17 cellular contexts compared by ENCODE assay signal in the genomic region with DNA sequence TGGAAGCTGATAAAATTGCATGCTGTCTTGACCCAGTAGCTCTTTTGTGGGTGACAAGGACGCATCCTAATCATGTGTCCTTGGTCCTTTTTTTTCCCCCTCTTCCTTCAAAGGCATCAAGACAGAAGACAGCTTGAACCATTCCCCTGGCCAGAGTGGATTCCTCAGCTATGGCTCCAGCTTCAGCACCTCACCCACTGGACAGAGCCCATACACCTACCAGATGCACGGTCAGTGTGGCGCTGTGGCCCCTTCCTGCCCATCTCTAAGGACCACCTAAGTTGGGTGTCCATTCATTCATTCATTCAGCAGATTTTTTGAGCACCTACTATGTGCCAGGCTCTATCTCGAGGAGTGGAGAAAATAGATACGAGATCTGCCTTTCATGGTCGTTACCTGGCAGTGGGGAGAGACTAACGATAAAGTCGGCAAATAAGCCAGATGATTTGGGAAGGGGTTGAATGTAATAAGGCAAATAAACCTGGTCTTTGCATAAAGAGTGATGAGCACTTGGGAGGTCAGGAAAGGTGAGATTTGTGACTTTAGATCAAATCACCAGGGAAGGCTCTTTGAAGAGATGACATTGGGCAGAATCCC.
DNase-seq lines count a peak whose midpoint lies in the region; ATAC-seq and TF ChIP-seq lines count a peak whose summit lies in the region.
"Had no signal": no experiment of that assay in that cellular context is flagged by ENCODE, and none has a peak within 500 bp of the region (broad histone marks: within the 10 kb centered on the region; RNA-seq: fewer than 3 reads in every experiment).

No MANE protein-coding gene starts in this region.

- intact Hi-C loops in upper lobe of right lung (cut with DNase I), result no loop called here
- intact Hi-C loops in psoas muscle (cut with DNase I), result no loop called here

- DNase-seq in iPS-NIHi11 (ENCODE audit: low spot score) (peak; percentile 63), upper lobe of right lung (peak; percentile 30), psoas muscle (no peak)
- DNase-seq in activated naive CD4-positive, alpha-beta T cell treated with anti-CD3 and anti-CD28 coated beads, Interleukin-2, amount 10 ng/mL, durations not matched to agents 7 days and 5 days, result no peak
- DNase-seq: CD8-positive, alpha-beta memory T cell; H9; NCI-H1048; NCI-H2107; NCI-H446; NCI-H748 treated with DMSO at 0.1 percent for 48 hours; Peyer's patch; Right ventricle myocardium superior had no signal

- H3K27ac ChIP-seq in HEK293 (ENCODE audit: extremely low read depth, low read depth, low read length) (no peak overlapping the region), upper lobe of right lung (no peak overlapping the region), psoas muscle (no peak overlapping the region)
- H3K27ac ChIP-seq: BLaER1, Peyer's patch had no signal

- TF ChIP-seq CTCF in HEK293 (tag by site-specific recombination; IDR thresholded peaks at IDR 0.05) (no peak), upper lobe of right lung (IDR thresholded peaks at IDR 0.05) (no peak), psoas muscle (IDR thresholded peaks at IDR 0.05) (no peak)

- no peak overlapping the region for H3K4me3 ChIP-seq in HEK293 (ENCODE audit: low read depth, low read length)
- no peak overlapping the region for H3K4me3 ChIP-seq in upper lobe of right lung
- no peak overlapping the region for H3K4me3 ChIP-seq in psoas muscle
- H3K4me3 ChIP-seq: BLaER1, Peyer's patch had no signal

- no peak overlapping the region for H3K4me3 Mint-ChIP-seq in activated naive CD4-positive, alpha-beta T cell treated with anti-CD3 and anti-CD28 coated beads, Interleukin-2, amount 10 ng/mL, durations not matched to agents 7 days and 5 days
- H3K4me3 Mint-ChIP-seq: CD8-positive, alpha-beta memory T cell; H9; IgD-negative memory B cell had no signal

- POLR2A ChIA-PET in HEK293 (lab: Yijun Ruan, JAX), result no interaction called here

- no peak for ATAC-seq in upper lobe of right lung
- no peak for ATAC-seq in psoas muscle
- ATAC-seq in HG03175 (IDR thresholded peaks at IDR 0.05; ENCODE audit: unreplicated experiment), result no peak

- CTCF ChIA-PET in HEK293 (lab: Yijun Ruan, JAX), result interaction anchor here (0.7 to 0.9 kb wide), 2 partner anchors 202 to 253 kb away, joined by 3 to 4 read pairs; no protein-coding TSS in a partner anchor
- CTCF ChIA-PET in activated naive CD4-positive, alpha-beta T cell treated with anti-CD3 and anti-CD28 coated beads, Interleukin-2, amount 10 ng/mL, durations not matched to agents 7 days and 5 days (lab: Charles Lee), result interaction anchor here (1.4 kb wide), 1 partner anchor 263 kb away, joined by 3 read pairs; no protein-coding TSS in a partner anchor

- H3K36me3 Mint-ChIP-seq in activated naive CD4-positive, alpha-beta T cell treated with anti-CD3 and anti-CD28 coated beads, Interleukin-2, amount 10 ng/mL, durations not matched to agents 7 days and 5 days, result no peaks in the 10 kb centered on the region
- H3K36me3 Mint-ChIP-seq: CD8-positive, alpha-beta memory T cell had no signal

- H3K9me3 ChIP-seq in HEK293 (ENCODE audit: control insufficient read depth, insufficient read depth, low read depth, low read length) (no peaks in the 10 kb centered on the region), upper lobe of right lung (no peaks in the 10 kb centered on the region), psoas muscle (no peaks in the 10 kb centered on the region)
- H3K9me3 ChIP-seq: BLaER1, Peyer's patch had no signal

- H3K9me3 Mint-ChIP-seq in activated naive CD4-positive, alpha-beta T cell treated with anti-CD3 and anti-CD28 coated beads, Interleukin-2, amount 10 ng/mL, durations not matched to agents 7 days and 5 days, result no peaks in the 10 kb centered on the region
- H3K9me3 Mint-ChIP-seq: H9 had no signal

- H3K4me1 ChIP-seq in HEK293 (ENCODE audit: control insufficient read depth, insufficient read depth, low read length), result no peaks in the 10 kb centered on the region
- peaks cover 7% of the 10 kb centered on the region for H3K4me1 ChIP-seq in upper lobe of right lung
- no peaks in the 10 kb centered on the region for H3K4me1 ChIP-seq in psoas muscle
- H3K4me1 ChIP-seq: BLaER1, Peyer's patch had no signal

- no peak overlapping the region for H3K27ac Mint-ChIP-seq in activated naive CD4-positive, alpha-beta T cell treated with anti-CD3 and anti-CD28 coated beads, Interleukin-2, amount 10 ng/mL, durations not matched to agents 7 days and 5 days
- H3K27ac Mint-ChIP-seq: CD8-positive, alpha-beta memory T cell; H9; IgD-negative memory B cell had no signal

- H3K36me3 ChIP-seq in HEK293 (ENCODE audit: control insufficient read depth in 2 of 2, insufficient read depth in 1 of 2, low read length in 2 of 2) (peaks cover 0 to 14% of the 10 kb centered on the region in 2 experiments; a peak in 1 of 3 replicates), upper lobe of right lung (no peaks in the 10 kb centered on the region), psoas muscle (ENCODE audit: insufficient read depth in 1 of 2, low read depth in 1 of 2) (no peaks in the 10 kb centered on the region)
- H3K36me3 ChIP-seq: BLaER1, Peyer's patch had no signal

- 73 to 78% (median 74%) methylated on average over 8 of the region's 8 CpGs for WGBS in psoas muscle, 3 donors

- peaks cover 38% of the 10 kb centered on the region for H3K27me3 Mint-ChIP-seq in activated naive CD4-positive, alpha-beta T cell treated with anti-CD3 and anti-CD28 coated beads, Interleukin-2, amount 10 ng/mL, durations not matched to agents 7 days and 5 days

- peaks cover 2% of the 10 kb centered on the region for H3K27me3 ChIP-seq in upper lobe of right lung
- H3K27me3 ChIP-seq in psoas muscle (ENCODE audit: insufficient read depth in 3 of 3, low read length in 2 of 3), result peaks cover 0 to 1% (median 0%) of the 10 kb centered on the region in 3 donors
- H3K27me3 ChIP-seq: BLaER1, Peyer's patch had no signal

- peaks cover 17% of the 10 kb centered on the region for H3K4me1 Mint-ChIP-seq in activated naive CD4-positive, alpha-beta T cell treated with anti-CD3 and anti-CD28 coated beads, Interleukin-2, amount 10 ng/mL, durations not matched to agents 7 days and 5 days
- H3K4me1 Mint-ChIP-seq: CD8-positive, alpha-beta memory T cell; IgD-negative memory B cell had no signal

TF ChIP-seq in HEK293, 187 proteins besides CTCF, POLR2A, EP300 and RAD21 (continues in another document):
- TF ChIP-seq, protein P1, sequence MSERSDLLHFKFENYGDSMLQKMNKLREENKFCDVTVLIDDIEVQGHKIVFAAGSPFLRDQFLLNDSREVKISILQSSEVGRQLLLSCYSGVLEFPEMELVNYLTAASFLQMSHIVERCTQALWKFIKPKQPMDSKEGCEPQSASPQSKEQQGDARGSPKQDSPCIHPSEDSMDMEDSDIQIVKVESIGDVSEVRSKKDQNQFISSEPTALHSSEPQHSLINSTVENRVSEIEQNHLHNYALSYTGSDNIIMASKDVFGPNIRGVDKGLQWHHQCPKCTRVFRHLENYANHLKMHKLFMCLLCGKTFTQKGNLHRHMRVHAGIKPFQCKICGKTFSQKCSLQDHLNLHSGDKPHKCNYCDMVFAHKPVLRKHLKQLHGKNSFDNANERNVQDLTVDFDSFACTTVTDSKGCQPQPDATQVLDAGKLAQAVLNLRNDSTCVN (tag by site-specific recombination; optimal IDR thresholded peaks at IDR 0.05), result no peak
- TF ChIP-seq ZNF585B (tag by site-specific recombination; IDR thresholded peaks at IDR 0.05) (no peak), ZNF16 (tag by site-specific recombination; IDR thresholded peaks at IDR 0.05; ENCODE audit: low read depth) (no peak), ZBTB48 (tag by site-specific recombination; IDR thresholded peaks at IDR 0.05) (no peak), ZNF48 (tag by site-specific recombination; IDR thresholded peaks at IDR 0.05) (no peak)

TF ChIP-seq in PFSK-1, 5 proteins besides CTCF, POLR2A, EP300 and RAD21:
- TF ChIP-seq POLR2AphosphoS5 (IDR thresholded peaks at IDR 0.05; ENCODE audit: low read depth, low read length), result no peak
- no peak for TF ChIP-seq FOXP2 (optimal IDR thresholded peaks at IDR 0.05; ENCODE audit: borderline replicate concordance, extremely low read depth, extremely low read length, insufficient read depth)
- TF ChIP-seq TAF1 (IDR thresholded peaks at IDR 0.05; ENCODE audit: borderline replicate concordance, insufficient read depth, low read length), result no peak
- TF ChIP-seq, protein P2, sequence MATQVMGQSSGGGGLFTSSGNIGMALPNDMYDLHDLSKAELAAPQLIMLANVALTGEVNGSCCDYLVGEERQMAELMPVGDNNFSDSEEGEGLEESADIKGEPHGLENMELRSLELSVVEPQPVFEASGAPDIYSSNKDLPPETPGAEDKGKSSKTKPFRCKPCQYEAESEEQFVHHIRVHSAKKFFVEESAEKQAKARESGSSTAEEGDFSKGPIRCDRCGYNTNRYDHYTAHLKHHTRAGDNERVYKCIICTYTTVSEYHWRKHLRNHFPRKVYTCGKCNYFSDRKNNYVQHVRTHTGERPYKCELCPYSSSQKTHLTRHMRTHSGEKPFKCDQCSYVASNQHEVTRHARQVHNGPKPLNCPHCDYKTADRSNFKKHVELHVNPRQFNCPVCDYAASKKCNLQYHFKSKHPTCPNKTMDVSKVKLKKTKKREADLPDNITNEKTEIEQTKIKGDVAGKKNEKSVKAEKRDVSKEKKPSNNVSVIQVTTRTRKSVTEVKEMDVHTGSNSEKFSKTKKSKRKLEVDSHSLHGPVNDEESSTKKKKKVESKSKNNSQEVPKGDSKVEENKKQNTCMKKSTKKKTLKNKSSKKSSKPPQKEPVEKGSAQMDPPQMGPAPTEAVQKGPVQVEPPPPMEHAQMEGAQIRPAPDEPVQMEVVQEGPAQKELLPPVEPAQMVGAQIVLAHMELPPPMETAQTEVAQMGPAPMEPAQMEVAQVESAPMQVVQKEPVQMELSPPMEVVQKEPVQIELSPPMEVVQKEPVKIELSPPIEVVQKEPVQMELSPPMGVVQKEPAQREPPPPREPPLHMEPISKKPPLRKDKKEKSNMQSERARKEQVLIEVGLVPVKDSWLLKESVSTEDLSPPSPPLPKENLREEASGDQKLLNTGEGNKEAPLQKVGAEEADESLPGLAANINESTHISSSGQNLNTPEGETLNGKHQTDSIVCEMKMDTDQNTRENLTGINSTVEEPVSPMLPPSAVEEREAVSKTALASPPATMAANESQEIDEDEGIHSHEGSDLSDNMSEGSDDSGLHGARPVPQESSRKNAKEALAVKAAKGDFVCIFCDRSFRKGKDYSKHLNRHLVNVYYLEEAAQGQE (IDR thresholded peaks at IDR 0.05; ENCODE audit: insufficient read depth in 1 of 2, low read depth in 2 of 2, low read length in 2 of 2), result peak; percentile 62 to 89

Comparison
In these comparisons a context has a peak if more than half of its experiments do, and no peak if none do; other contexts are left out.
1. DNase-seq: peak in iPS-NIHi11 (single experiment) and upper lobe of right lung (single experiment); none in psoas muscle (0 of 2) and activated naive CD4-positive, alpha-beta T cell treated with anti-CD3 and anti-CD28 coated beads, Interleukin-2, amount 10 ng/mL, durations not matched to agents 7 days and 5 days (single experiment).